Comparison of ENCODE assay signal across 15 cellular contexts in genomic region chr6:24933266-24933665, GRCh38. TPM values are rescaled to one million over a fixed set of nuclear protein-coding genes. Genes with fewer than 3 reads are reported as not detected.
A peak's percentile ranks its signal among the peaks of the same experiment; 100 is the strongest.
DNase-seq lines count a peak whose midpoint lies in the region; ATAC-seq, FAIRE-seq and TF ChIP-seq lines count a peak whose summit lies in the region.
"Had no signal": no experiment of that assay in that cellular context is flagged by ENCODE, and none has a peak within 500 bp of the region (broad histone marks: within the 10 kb centered on the region; RNA-seq: fewer than 3 reads in every experiment).

No MANE protein-coding gene starts in this region.

- H4K20me1 ChIP-seq in Loucy (ENCODE audit: insufficient read depth, low read length, poor library complexity, severe bottlenecking) (peaks cover 10% of the 10 kb centered on the region), GM12878 (ENCODE audit: control insufficient read depth, insufficient read depth) (no peaks in the 10 kb centered on the region)

- H3K4me3 Mint-ChIP-seq in activated T-cell treated with anti-CD3 and anti-CD28 coated beads, Interleukin-2, amount 50 U/mL, for 24 hours, result peak overlapping the region; percentile 88
- H3K4me3 Mint-ChIP-seq: nephron progenitor cell had no signal

- no peaks in the 10 kb centered on the region for H3K27me3 Mint-ChIP-seq in activated T-cell treated with anti-CD3 and anti-CD28 coated beads, Interleukin-2, amount 50 U/mL, for 24 hours

- H3K4me3 ChIP-seq in Loucy (ENCODE audit: low read length, poor library complexity, severe bottlenecking) (no peak overlapping the region), GM12878 (peak overlapping the region; percentile 74)
- H3K4me3 ChIP-seq: SJCRH30, vagina had no signal

- DNase-seq in activated T-cell treated with anti-CD3 and anti-CD28 coated beads, Interleukin-2, amount 50 U/mL, for 24 hours, result no peak
- no peak for DNase-seq in activated T-cell treated with anti-CD3 and anti-CD28 coated beads, Interleukin-2, amount 50 U/mL, for 48 hours
- DNase-seq in GM12878 (ENCODE audit: low read depth, low spot score), result no peak
- peak; percentile 5 for DNase-seq in stimulated activated naive CD8-positive, alpha-beta T cell treated with anti-CD3 and anti-CD28 coated beads, Interleukin-15, Interleukin-2, amounts not matched to agents 100 U/mL and 50 U/mL, for 24 hours
- DNase-seq in stimulated activated naive CD4-positive, alpha-beta T cell treated with Interleukin-2 at 50 U/mL for 16 hours (lab: John Stamatoyannopoulos, UW), result no peak
- DNase-seq in substantia nigra (lab: John Stamatoyannopoulos, UW), result no peak
- DNase-seq: DMS79, NCI-H1092 had no signal

- intact Hi-C loops in GM12878 (cut with micrococcal nuclease; ENCODE audit: unreplicated experiment), result loop anchor here (1.0 to 10.0 kb wide), 8 partner anchors 16 to 1092 kb away; a partner anchor contains a TSS

- no peak for TF ChIP-seq RAD21 in GM12878 (IDR thresholded peaks at IDR 0.05; ENCODE audit: insufficient read depth, low read depth, low read length)

- 13% methylated on average over 3 of the region's 3 CpGs for WGBS in GM12878 (ENCODE audit: insufficient coverage, insufficient replicate concordance, low lambda C conversion rate, missing lambda C conversion rate)

- H3K27me3 ChIP-seq in Loucy (ENCODE audit: insufficient read depth, low read length, poor library complexity, severe bottlenecking), result no peaks in the 10 kb centered on the region
- no peaks in the 10 kb centered on the region for H3K27me3 ChIP-seq in GM12878 (replicated peaks in 1 of 2; ENCODE audit: control insufficient read depth in 2 of 2, insufficient read depth in 2 of 2, low read length in 1 of 2)
- H3K27me3 ChIP-seq: SJCRH30, vagina had no signal

- H3K9ac ChIP-seq in Loucy (ENCODE audit: low read depth, low read length, poor library complexity, severe bottlenecking), result no peak overlapping the region
- peak overlapping the region; percentile 45; the same call in 1 of the 2 replicates for H3K9ac ChIP-seq in GM12878 (ENCODE audit: control insufficient read depth, insufficient read depth, low read length)

- no peaks in the 10 kb centered on the region for H3K9me3 Mint-ChIP-seq in activated T-cell treated with anti-CD3 and anti-CD28 coated beads, Interleukin-2, amount 50 U/mL, for 24 hours
- H3K9me3 Mint-ChIP-seq: nephron progenitor cell had no signal

- POLR2A ChIA-PET in GM12878 (lab: Charles Lee), result interaction anchor here (0.8 to 3.4 kb wide), 10 partner anchors 16 to 120 kb away, joined by 3 to 22 read pairs (median 4); no protein-coding TSS in a partner anchor

- H3K79me2 ChIP-seq in Loucy (ENCODE audit: insufficient read depth, low read length) (peaks cover 56% of the 10 kb centered on the region; the same call in 1 of the 2 replicates), GM12878 (ENCODE audit: control insufficient read depth, insufficient read depth, low read length) (peaks cover 59% of the 10 kb centered on the region)

- BruUV-seq in GM12878 (replicated peaks; lab: Mats Ljungman, UMichigan), result no TSS peak

- no peak overlapping the region for H2AFZ ChIP-seq in Loucy (ENCODE audit: low read length)
- no peak overlapping the region; the same call in 1 of the 2 replicates for H2AFZ ChIP-seq in GM12878 (ENCODE audit: control insufficient read depth, low read depth, low read length)

- H3K4me2 ChIP-seq in Loucy (ENCODE audit: low read depth, low read length, poor library complexity, severe bottlenecking) (peak overlapping the region; percentile 59), GM12878 (ENCODE audit: control insufficient read depth, insufficient read depth) (peak overlapping the region; percentile 90)

- H3K27ac Mint-ChIP-seq in activated T-cell treated with anti-CD3 and anti-CD28 coated beads, Interleukin-2, amount 50 U/mL, for 24 hours, result peak overlapping the region; percentile 96
- H3K27ac Mint-ChIP-seq: nephron progenitor cell had no signal

- H3K4me1 Mint-ChIP-seq in activated T-cell treated with anti-CD3 and anti-CD28 coated beads, Interleukin-2, amount 50 U/mL, for 24 hours (ENCODE audit: low read depth), result peaks cover 98% of the 10 kb centered on the region

- TF ChIP-seq CTCF in Loucy (conservative IDR thresholded peaks at IDR 0.05; ENCODE audit: low read length) (no peak), GM12878 (IDR thresholded peaks at IDR 0.05 in 2 of 3, conservative IDR thresholded peaks at IDR 0.05 in 1 of 3; ENCODE audit: control insufficient read depth in 2 of 3, extremely low read depth in 1 of 3, insufficient read depth in 1 of 3, low read depth in 3 of 3, low read length in 3 of 3) (no peak)

- FAIRE-seq in GM12878 (lab: Jason Lieb, UNC), result no peak
- FAIRE-seq: astrocyte, frontal cortex had no signal

- H3K9me3 ChIP-seq in Loucy (ENCODE audit: insufficient read depth, low read depth, low read length), result no peaks in the 10 kb centered on the region
- H3K9me3 ChIP-seq in GM12878 (replicated peaks; ENCODE audit: control insufficient read depth, insufficient read depth, low read length), result no peaks in the 10 kb centered on the region
- H3K9me3 ChIP-seq: SJCRH30, vagina had no signal

- H3K36me3 Mint-ChIP-seq in activated T-cell treated with anti-CD3 and anti-CD28 coated beads, Interleukin-2, amount 50 U/mL, for 24 hours (ENCODE audit: low read depth), result peaks cover 5% of the 10 kb centered on the region

- CTCF ChIA-PET in GM12878 (lab: Yijun Ruan, JAX), result interaction anchor here (0.6 to 13.0 kb wide), 46 partner anchors 8 to 547 kb away, joined by 3 to 376 read pairs (median 8); no protein-coding TSS in a partner anchor

- RAD21 ChIA-PET in GM12878 (lab: Charles Lee; ENCODE audit: unreplicated experiment), result interaction anchor here (0.6 to 10.1 kb wide), 24 partner anchors 15 to 138 kb away, joined by 3 to 229 read pairs (median 8); no protein-coding TSS in a partner anchor

- H3K4me1 ChIP-seq in Loucy (ENCODE audit: insufficient read depth, low read length, poor library complexity, severe bottlenecking) (peaks cover 38% of the 10 kb centered on the region), GM12878 (ENCODE audit: control insufficient read depth, insufficient read depth, low read length) (peaks cover 55% of the 10 kb centered on the region)

- no peak for TF ChIP-seq EP300 in GM12878 (IDR thresholded peaks at IDR 0.05; ENCODE audit: borderline replicate concordance in 1 of 2, control insufficient read depth in 1 of 2, low read depth in 2 of 2, low read length in 2 of 2)

- ATAC-seq in GM12878 (peak; percentile 1; the same call in 1 of the 3 replicates), HG03439 (IDR thresholded peaks at IDR 0.05; ENCODE audit: unreplicated experiment) (no peak)
- ATAC-seq in stimulated activated naive CD8-positive, alpha-beta T cell treated with anti-CD3 and anti-CD28 coated beads, Interleukin-15, Interleukin-2, amounts not matched to agents 100 U/mL and 50 U/mL, for 24 hours, result no peak

- H3F3A ChIP-seq in Loucy (ENCODE audit: low read depth), result no peaks in the 10 kb centered on the region

- SMC1A ChIA-PET in GM12878 (lab: Charles Lee; ENCODE audit: uncharacterized antibody, unreplicated experiment), result interaction anchor here (0.8 to 14.8 kb wide), 31 partner anchors 8 to 137 kb away, joined by 3 to 299 read pairs (median 9); no protein-coding TSS in a partner anchor

- in situ Hi-C loops in GM12878 (cut with MboI), result no loop called here

- H3K27ac ChIP-seq in GM12878 (ENCODE audit: control insufficient read depth, insufficient read depth) (peak overlapping the region; percentile 75), substantia nigra (ENCODE audit: low read depth, low read length, poor library complexity, severe bottlenecking) (no peak overlapping the region)
- H3K27ac ChIP-seq: SJCRH30, vagina had no signal

- TF ChIP-seq POLR2A in GM12878 (IDR thresholded peaks at IDR 0.05; ENCODE audit: low read depth, low read length), result no peak

- peaks cover 2% of the 10 kb centered on the region; the same call in 1 of the 2 replicates for H3K36me3 ChIP-seq in Loucy (ENCODE audit: insufficient read depth, low read length)
- H3K36me3 ChIP-seq in GM12878 (ENCODE audit: control insufficient read depth in 2 of 2, insufficient read depth in 2 of 2, low read length in 1 of 2), result no peaks in the 10 kb centered on the region
- H3K36me3 ChIP-seq: SJCRH30, vagina had no signal

- H3K9me2 ChIP-seq in Loucy (replicated peaks; ENCODE audit: low read depth, low read length), result no peaks in the 10 kb centered on the region

TF ChIP-seq in GM12878, 131 proteins besides CTCF, POLR2A, EP300 and RAD21 (continues in another document):
- TF ChIP-seq BCL3 (IDR thresholded peaks at IDR 0.05; ENCODE audit: borderline replicate concordance, insufficient read depth, low read depth, low read length, poor library complexity, severe bottlenecking) (peak; percentile 95), CREM (IDR thresholded peaks at IDR 0.05; ENCODE audit: low read depth) (no peak), NBN (IDR thresholded peaks at IDR 0.05) (no peak), MTA3 (IDR thresholded peaks at IDR 0.05; ENCODE audit: borderline replicate concordance, low read length) (0 out of 2 replicates have a peak, but pooled peaks have one; percentile 7)

RNA-seq across cellular contexts. Expression of gene RIPOR2, which starts 2.5 kb away (rescaled TPM):
- 176 and 194 TPM in 2 replicates for total RNA-seq in GM12878 (2013; cell fraction: nucleolus; rRNA removed)
- total RNA-seq in GM12878 (2014; rRNA removed) (38.6 and 38.9 TPM in 2 replicates), GM12878 (2014; rRNA removed; fragmentation: Illumina TruSeq; extraction: Trizol) (38.7 and 40.5 TPM in 2 replicates), GM12878 (2021) (37.9 and 41.1 TPM in 2 replicates)
- 19.2 TPM for polyA plus RNA-seq in GM12878 (2011; ENCODE audit: low read depth)
- polyA plus RNA-seq in GM12878 (2011; rRNA removed) (47.4 and 48.2 TPM in 2 replicates), GM12878 (2014; fragmentation: Illumina TruSeq; extraction: Trizol) (44.9 and 49.9 TPM in 2 replicates), GM12878 (2014; fragmentation: Nextera tagmentation; extraction: Ambion mirVana) (10 to 100 TPM; 22.2 to 23.6 TPM), GM12878 (2014; rRNA removed) (28.9 and 30.8 TPM in 2 replicates), GM12878 (2016; fragmentation: Nextera tagmentation; extraction: Ambion mirVana) (10 to 100 TPM; 25.9 TPM)
- polyA plus RNA-seq in GM12878 (2011; cell fraction: cytosol; rRNA removed), result 31.8 and 32.2 TPM in 2 replicates
- polyA plus RNA-seq in GM12878 (2011; cell fraction: nucleus; rRNA removed), result 24.3 and 24.9 TPM in 2 replicates
- polyA plus RNA-seq in GM12878 (2012), result 21.1 and 21.5 TPM in 2 replicates
- polyA minus RNA-seq in GM12878 (2011; rRNA and poly(A)+ RNA removed), result 66.1 and 82.5 TPM in 2 replicates
- 17.1 and 17.3 TPM in 2 replicates for polyA minus RNA-seq in GM12878 (2011; cell fraction: cytosol; rRNA and poly(A)+ RNA removed)
- 31.1 and 44.0 TPM in 2 replicates for polyA minus RNA-seq in GM12878 (2011; cell fraction: nucleus; rRNA and poly(A)+ RNA removed)
